11 cellular contexts compared by ENCODE assay signal in genomic region chr6:29676981-29677601, GRCh38. TPM values are rescaled to one million over a fixed set of nuclear protein-coding genes. Genes with fewer than 3 reads are reported as not detected.
DNase-seq lines count a peak whose midpoint lies in the region; ATAC-seq, FAIRE-seq and TF ChIP-seq lines count a peak whose summit lies in the region.
"Had no signal": no experiment of that assay in that cellular context is flagged by ENCODE, and none has a peak within 500 bp of the region (broad histone marks: within the 10 kb centered on the region; RNA-seq: fewer than 3 reads in every experiment).

No MANE protein-coding gene starts in this region.

- H2BK120ac ChIP-seq in mesenchymal stem cell (ENCODE audit: low read depth, low read length) = no peak overlapping the region

- no peak overlapping the region for H3K14ac ChIP-seq in mesenchymal stem cell (ENCODE audit: low read length in 2 of 2)

- no peak overlapping the region for H2BK12ac ChIP-seq in mesenchymal stem cell (ENCODE audit: low read length in 2 of 2)

- H3K36me3 ChIP-seq in HUES64 (ENCODE audit: insufficient read depth, low read length) (no peaks in the 10 kb centered on the region), astrocyte (ENCODE audit: insufficient read depth, low read length) (no peaks in the 10 kb centered on the region), mesenchymal stem cell (ENCODE audit: control insufficient read depth in 1 of 2, insufficient read depth in 2 of 2, low read depth in 1 of 2, low read length in 2 of 2) (no peaks in the 10 kb centered on the region)
- H3K36me3 ChIP-seq: ovary had no signal

- H3K4me3 ChIP-seq in HUES64 (ENCODE audit: low read length) (no peak overlapping the region), astrocyte (ENCODE audit: insufficient read depth, low read depth, low read length) (no peak overlapping the region), mesenchymal stem cell (ENCODE audit: insufficient read depth in 1 of 2, low read depth in 1 of 2, low read length in 2 of 2) (no peak overlapping the region)
- H3K4me3 ChIP-seq: ovary had no signal

- no peaks in the 10 kb centered on the region for H3K9me3 Mint-ChIP-seq in astrocyte (ENCODE audit: unreplicated experiment)

- no peak overlapping the region for H3K18ac ChIP-seq in mesenchymal stem cell (ENCODE audit: low read depth in 1 of 2, low read length in 2 of 2)

- H3K27me3 ChIP-seq in HUES64 (ENCODE audit: insufficient read depth, low read length) = no peaks in the 10 kb centered on the region
- no peaks in the 10 kb centered on the region for H3K27me3 ChIP-seq in astrocyte (ENCODE audit: insufficient read depth, low read length)
- H3K27me3 ChIP-seq in mesenchymal stem cell (ENCODE audit: control insufficient read depth in 1 of 2, insufficient read depth in 1 of 2, low read length in 2 of 2) = peaks cover 0 to 37% of the 10 kb centered on the region in 2 experiments
- H3K27me3 ChIP-seq: ovary had no signal

- no peak overlapping the region for H3K4ac ChIP-seq in mesenchymal stem cell (ENCODE audit: low read depth in 1 of 2, low read length in 2 of 2)

- H3K9ac ChIP-seq in HUES64 (ENCODE audit: low read depth, low read length) (no peak overlapping the region; the same call in 1 of the 2 replicates), astrocyte (ENCODE audit: low read length) (no peak overlapping the region), mesenchymal stem cell (ENCODE audit: low read length) (no peak overlapping the region)

- 70% methylated on average over 2 of the region's 2 CpGs for WGBS in HUES64
- WGBS in mesenchymal stem cell = 45% methylated on average over 2 of the region's 2 CpGs

- no peak overlapping the region for H2BK5ac ChIP-seq in mesenchymal stem cell (ENCODE audit: low read depth, low read length, poor library complexity, severe bottlenecking)

- H4K20me1 ChIP-seq in astrocyte (ENCODE audit: insufficient read depth, low read length) = no peaks in the 10 kb centered on the region

- H3K79me1 ChIP-seq in mesenchymal stem cell (replicated peaks; ENCODE audit: low read length, poor library complexity, severe bottlenecking) = no peaks in the 10 kb centered on the region

- H2AFZ ChIP-seq in astrocyte (ENCODE audit: low read depth, low read length) = no peak overlapping the region
- H2AFZ ChIP-seq in mesenchymal stem cell (ENCODE audit: low read depth, low read length) = no peak overlapping the region

- H2AK5ac ChIP-seq in mesenchymal stem cell (ENCODE audit: low read length, severe bottlenecking) = no peak overlapping the region

- no peak for FAIRE-seq in astrocyte (lab: Jason Lieb, UNC)

- H4K91ac ChIP-seq in mesenchymal stem cell (ENCODE audit: low read length) = no peak overlapping the region

- no peaks in the 10 kb centered on the region for H3K36me3 Mint-ChIP-seq in astrocyte (ENCODE audit: low read depth, unreplicated experiment)
- H3K36me3 Mint-ChIP-seq: brain had no signal

- H3K4me2 ChIP-seq in astrocyte (ENCODE audit: low read length) = no peak overlapping the region
- H3K4me2 ChIP-seq in mesenchymal stem cell (ENCODE audit: low read length, poor library complexity, severe bottlenecking) = no peak overlapping the region

- H3K23ac ChIP-seq in mesenchymal stem cell (ENCODE audit: low read length in 2 of 2) = no peak overlapping the region

- H2BK15ac ChIP-seq in mesenchymal stem cell (ENCODE audit: low read depth, poor library complexity, severe bottlenecking) = no peak overlapping the region

- H3K4me1 ChIP-seq in HUES64 (ENCODE audit: insufficient read depth, low read length) (peaks cover 12% of the 10 kb centered on the region), astrocyte (ENCODE audit: insufficient read depth, low read length) (no peaks in the 10 kb centered on the region), mesenchymal stem cell (ENCODE audit: control insufficient read depth, insufficient read depth, low read depth, low read length) (peaks cover 2% of the 10 kb centered on the region)

- DNase-seq in EL (peak; percentile 52), astrocyte (ENCODE audit: low read depth) (no peak), mesenchymal stem cell (no peak), midbrain (lab: John Stamatoyannopoulos, UW) (no peak)
- DNase-seq in stimulated activated CD4-positive, alpha-beta T cell treated with anti-CD3 and anti-CD28 coated beads, Interleukin-4, amount 100 ng/mL, for 24 hours = no peak
- DNase-seq: activated CD4-positive, alpha-beta T cell treated with anti-CD3 and anti-CD28 coated beads for 48 hours; hypothalamus; ovary had no signal

- no peak for TF ChIP-seq CTCF in astrocyte (IDR thresholded peaks at IDR 0.05; ENCODE audit: insufficient read depth, low read depth, low read length)

- peak overlapping the region; percentile 58 for H3K27ac ChIP-seq in HUES64 (ENCODE audit: low read depth, low read length)
- H3K27ac ChIP-seq in astrocyte (ENCODE audit: low read depth, low read length) = no peak overlapping the region
- peak overlapping the region; percentile 49 for H3K27ac ChIP-seq in mesenchymal stem cell (ENCODE audit: low read length, poor library complexity, severe bottlenecking)
- H3K27ac ChIP-seq: ovary had no signal

- no peak overlapping the region for H4K8ac ChIP-seq in mesenchymal stem cell (ENCODE audit: low read length)

- no peaks in the 10 kb centered on the region for H3K27me3 Mint-ChIP-seq in astrocyte (ENCODE audit: low read depth, unreplicated experiment)

- no peaks in the 10 kb centered on the region for H3K79me2 ChIP-seq in astrocyte (ENCODE audit: insufficient read depth, low read length)

- no peak for ATAC-seq in GM18517 (IDR thresholded peaks at IDR 0.05; ENCODE audit: unreplicated experiment)

- H3K9me3 ChIP-seq in HUES64 (ENCODE audit: insufficient read depth, low read depth, low read length) (no peaks in the 10 kb centered on the region), astrocyte (ENCODE audit: insufficient read depth, low read depth, low read length) (no peaks in the 10 kb centered on the region), mesenchymal stem cell (ENCODE audit: control insufficient read depth, low read length) (no peaks in the 10 kb centered on the region)
- H3K9me3 ChIP-seq: ovary had no signal

- H3K4me3 Mint-ChIP-seq in astrocyte (ENCODE audit: unreplicated experiment) = no peak overlapping the region
- H3K4me3 Mint-ChIP-seq: brain had no signal

- peak overlapping the region; percentile 16 for H3K27ac Mint-ChIP-seq in astrocyte (ENCODE audit: unreplicated experiment)

- H3K4me1 Mint-ChIP-seq in astrocyte (ENCODE audit: low read depth, unreplicated experiment) = peaks cover 16% of the 10 kb centered on the region
- H3K4me1 Mint-ChIP-seq: brain had no signal

RNA-seq across cellular contexts. Expression of gene ZFP57, which starts 3.9 kb away (rescaled TPM):
- polyA plus RNA-seq in HUES64 (2013, experiment 1 of 2) = 0.70 TPM
- polyA plus RNA-seq in HUES64 (2013, experiment 2 of 2) = 0.76 TPM
- total RNA-seq in astrocyte = 0.36 and 0.50 TPM in 2 replicates
- polyA plus RNA-seq in mesenchymal stem cell (2013, experiment 1 of 2) = not detected
- not detected for polyA plus RNA-seq in mesenchymal stem cell (2013, experiment 2 of 2)

RNA-seq across cellular contexts. Expression of gene MOG, which starts 20.2 kb away (rescaled TPM):
- polyA plus RNA-seq in HUES64 (2013, experiment 1 of 2) = 0.40 TPM
- polyA plus RNA-seq in HUES64 (2013, experiment 2 of 2) = 0.44 TPM
- total RNA-seq in astrocyte = not detected in 2 replicates
- not detected for polyA plus RNA-seq in mesenchymal stem cell (2013, experiment 1 of 2)
- polyA plus RNA-seq in mesenchymal stem cell (2013, experiment 2 of 2) = not detected

RNA-seq across cellular contexts. Expression of gene GABBR1, which starts 44.1 kb away (rescaled TPM):
- 60.5 TPM for polyA plus RNA-seq in HUES64 (2013, experiment 1 of 2)
- polyA plus RNA-seq in HUES64 (2013, experiment 2 of 2) = 49.9 TPM
- total RNA-seq in astrocyte = 61.4 and 66.3 TPM in 2 replicates
- 23.2 TPM for polyA plus RNA-seq in mesenchymal stem cell (2013, experiment 1 of 2)
- 20.8 TPM for polyA plus RNA-seq in mesenchymal stem cell (2013, experiment 2 of 2)

RNA-seq across cellular contexts. Expression of gene HLA-F, which starts 46.1 kb away (rescaled TPM):
- 2.4 TPM for polyA plus RNA-seq in HUES64 (2013, experiment 1 of 2)
- 2.7 TPM for polyA plus RNA-seq in HUES64 (2013, experiment 2 of 2)
- total RNA-seq in astrocyte = 6.0 and 7.4 TPM in 2 replicates
- 9.7 TPM for polyA plus RNA-seq in mesenchymal stem cell (2013, experiment 1 of 2)
- polyA plus RNA-seq in mesenchymal stem cell (2013, experiment 2 of 2) = 11.2 TPM
